Comparison of ENCODE assay signal across 11 cellular contexts in the genomic region with DNA sequence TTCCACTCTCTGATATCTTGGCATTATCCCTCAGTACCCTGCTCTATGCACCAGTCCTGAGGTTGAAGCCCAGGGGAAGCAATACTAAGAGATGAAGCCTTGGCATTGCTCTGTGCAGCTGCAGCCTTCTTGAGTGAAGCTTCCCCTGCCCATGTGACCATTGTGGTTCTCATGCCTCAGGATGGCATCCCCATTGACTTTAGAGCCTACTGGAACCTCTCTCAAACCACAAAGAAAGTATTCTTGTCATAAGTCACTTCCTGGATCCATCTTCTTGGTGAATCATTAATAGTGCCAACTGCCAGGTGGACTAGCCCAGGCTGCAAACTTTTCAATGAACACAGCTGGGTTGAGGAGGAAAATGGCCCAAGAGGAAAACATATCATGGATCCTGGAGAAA.
DNase-seq lines count a peak whose midpoint lies in the region; ATAC-seq and TF ChIP-seq lines count a peak whose summit lies in the region.
"Had no signal": no experiment of that assay in that cellular context is flagged by ENCODE, and none has a peak within 500 bp of the region (broad histone marks: within the 10 kb centered on the region; RNA-seq: fewer than 3 reads in every experiment).

No MANE protein-coding gene starts in this region.

- TF ChIP-seq CTCF in epithelial cell of esophagus (IDR thresholded peaks at IDR 0.05; ENCODE audit: insufficient read depth, low read depth, low read length, missing control alignments), result no peak

- ATAC-seq in GM21786 (IDR thresholded peaks at IDR 0.05; ENCODE audit: unreplicated experiment), result peak; percentile 98

- DNase-seq in ELR (ENCODE audit: low read depth) (peak; percentile 72), HT1080 (ENCODE audit: low read depth) (peak; percentile 98), epithelial cell of esophagus (ENCODE audit: low read depth) (peak; percentile 63), medulla oblongata (ENCODE audit: extremely low spot score) (no peak), NCI-H1092 treated with DMSO at 0.1 percent for 48 hours (lab: John Stamatoyannopoulos, UW) (no peak), dermis blood vessel endothelial cell (no peak), inferior parietal cortex (ENCODE audit: extremely low spot score) (no peak)
- DNase-seq: NCI-H1694, occipital lobe had no signal

- H3K4me3 ChIP-seq in epithelial cell of esophagus (ENCODE audit: low read length), result no peak overlapping the region
- H3K4me3 ChIP-seq: HAP-1 had no signal

Comparison
In these comparisons a context has a peak if more than half of its experiments do, and no peak if none do; other contexts are left out.
1. DNase-seq: peak in ELR (single experiment), HT1080 (single experiment) and epithelial cell of esophagus (single experiment); none in medulla oblongata (single experiment), NCI-H1092 treated with DMSO at 0.1 percent for 48 hours (single experiment), dermis blood vessel endothelial cell (single experiment) and inferior parietal cortex (single experiment).